In the genomic region with DNA sequence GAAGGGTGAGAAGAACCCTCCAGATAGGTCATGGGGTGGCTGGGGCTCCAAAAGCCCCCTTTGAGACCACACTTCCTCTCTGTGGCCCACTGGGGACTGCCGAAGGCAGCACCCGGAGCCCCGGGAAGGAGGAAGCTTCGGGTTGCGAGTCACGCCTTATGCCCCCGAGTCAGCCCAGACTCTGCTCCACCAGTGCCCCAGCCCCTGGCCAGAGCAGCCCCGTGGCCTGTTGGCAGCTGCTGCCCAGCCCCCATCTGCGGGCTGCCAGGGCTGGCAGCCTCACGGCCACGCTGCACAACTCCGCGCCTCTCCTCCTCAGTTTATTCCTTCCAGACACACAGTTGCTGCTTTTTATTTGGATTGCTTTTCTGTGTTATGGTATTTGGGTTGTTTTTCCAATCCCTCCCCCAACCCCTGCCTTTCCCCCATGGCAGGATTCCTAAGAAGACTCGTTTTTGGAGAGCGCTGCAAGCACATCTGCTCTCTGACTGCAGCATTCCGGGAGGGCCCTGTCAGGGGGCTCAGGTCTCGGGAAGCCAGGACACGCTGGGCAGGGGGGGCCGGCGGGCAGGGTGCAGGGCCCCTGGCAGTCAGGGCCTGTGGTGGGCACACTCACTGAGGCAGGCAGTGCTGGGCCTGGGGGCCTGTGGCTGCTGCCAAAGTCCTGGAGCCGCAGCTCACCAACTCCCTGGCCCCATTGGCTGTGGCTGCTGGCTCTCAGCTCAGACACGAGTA, we compare ENCODE assay signal across 8 cellular contexts. TPM values are rescaled to one million over a fixed set of nuclear protein-coding genes. Genes with fewer than 3 reads are reported as not detected.
A peak's percentile ranks its signal among the peaks of the same experiment; 100 is the strongest.
DNase-seq lines count a peak whose midpoint lies in the region; ATAC-seq and TF ChIP-seq lines count a peak whose summit lies in the region.

No MANE protein-coding gene starts in this region.

- H3K27me3 ChIP-seq in naive thymus-derived CD4-positive, alpha-beta T cell (ENCODE audit: control insufficient read depth in 2 of 2, insufficient read depth in 2 of 2, low read length in 2 of 2): no peaks in the 10 kb centered on the region
- no peaks in the 10 kb centered on the region for H3K27me3 ChIP-seq in aorta (ENCODE audit: control insufficient read depth in 1 of 2, insufficient read depth in 2 of 2, low read length in 1 of 2)

- no peaks in the 10 kb centered on the region for H3K36me3 ChIP-seq in naive thymus-derived CD4-positive, alpha-beta T cell (ENCODE audit: control insufficient read depth in 2 of 3, insufficient read depth in 3 of 3, low read length in 3 of 3)
- no peaks in the 10 kb centered on the region for H3K36me3 ChIP-seq in aorta (ENCODE audit: control insufficient read depth in 1 of 2, insufficient read depth in 2 of 2, low read length in 1 of 2)

- H3K36me3 Mint-ChIP-seq in naive thymus-derived CD4-positive, alpha-beta T cell: no peaks in the 10 kb centered on the region

- no peak overlapping the region for H3K27ac ChIP-seq in naive thymus-derived CD4-positive, alpha-beta T cell (ENCODE audit: low read depth, low read length)
- no peak overlapping the region for H3K27ac ChIP-seq in aorta (ENCODE audit: low read depth in 1 of 2, low read length in 2 of 2)

- H3K27me3 Mint-ChIP-seq in stimulated activated naive CD8-positive, alpha-beta T cell treated with anti-CD3 and anti-CD28 coated beads, Interleukin-15, amount 100 ng/mL, for 72 hours: peaks cover 15% of the 10 kb centered on the region
- H3K27me3 Mint-ChIP-seq in naive thymus-derived CD4-positive, alpha-beta T cell: peaks cover 0 to 18% (median 6%) of the 10 kb centered on the region in 5 donors

- H3K9me3 Mint-ChIP-seq in stimulated activated naive CD8-positive, alpha-beta T cell treated with anti-CD3 and anti-CD28 coated beads, Interleukin-15, amount 100 ng/mL, for 72 hours: no peaks in the 10 kb centered on the region
- H3K9me3 Mint-ChIP-seq in naive thymus-derived CD4-positive, alpha-beta T cell: no peaks in the 10 kb centered on the region

- no peak overlapping the region for H3K4me3 Mint-ChIP-seq in stimulated activated naive CD8-positive, alpha-beta T cell treated with anti-CD3 and anti-CD28 coated beads, Interleukin-15, amount 100 ng/mL, for 72 hours
- no peak overlapping the region for H3K4me3 Mint-ChIP-seq in naive thymus-derived CD4-positive, alpha-beta T cell

- ATAC-seq in stimulated activated naive CD8-positive, alpha-beta T cell treated with anti-CD3 and anti-CD28 coated beads, Interleukin-15, Interleukin-2, amounts not matched to agents 100 U/mL and 50 U/mL, for 24 hours: no peak
- ATAC-seq in stimulated activated naive CD8-positive, alpha-beta T cell treated with anti-CD3 and anti-CD28 coated beads, Interleukin-15, amount 100 ng/mL, for 72 hours: no peak
- peak; percentile 49 for ATAC-seq in naive thymus-derived CD4-positive, alpha-beta T cell
- peak; percentile 30 for ATAC-seq in aorta (ENCODE audit: low FRiP score)
- no peak for ATAC-seq in GM21737 (IDR thresholded peaks at IDR 0.05; ENCODE audit: unreplicated experiment)

- CTCF ChIA-PET in naive thymus-derived CD4-positive, alpha-beta T cell (lab: Charles Lee): no interaction called here

- TF ChIP-seq CTCF in foreskin fibroblast (IDR thresholded peaks at IDR 0.05; ENCODE audit: low read depth, low read length): no peak

- POLR2A ChIA-PET in naive thymus-derived CD4-positive, alpha-beta T cell (lab: Charles Lee): no interaction called here

- no peaks in the 10 kb centered on the region for H3K4me1 ChIP-seq in naive thymus-derived CD4-positive, alpha-beta T cell (ENCODE audit: control insufficient read depth in 2 of 2, insufficient read depth in 2 of 2, low read length in 2 of 2)
- H3K4me1 ChIP-seq in aorta (ENCODE audit: control insufficient read depth in 1 of 2, insufficient read depth in 2 of 2, low read length in 2 of 2): no peaks in the 10 kb centered on the region

- H3K9me3 ChIP-seq in naive thymus-derived CD4-positive, alpha-beta T cell (ENCODE audit: control insufficient read depth in 2 of 3, low read length in 3 of 3): no peaks in the 10 kb centered on the region
- no peaks in the 10 kb centered on the region for H3K9me3 ChIP-seq in aorta (ENCODE audit: control insufficient read depth, low read length)

- H3K27ac Mint-ChIP-seq in stimulated activated naive CD8-positive, alpha-beta T cell treated with anti-CD3 and anti-CD28 coated beads, Interleukin-15, amount 100 ng/mL, for 72 hours: peak overlapping the region in 1 of 2 donors; percentile 20
- H3K27ac Mint-ChIP-seq in naive thymus-derived CD4-positive, alpha-beta T cell: no peak overlapping the region

- H3K4me1 Mint-ChIP-seq in stimulated activated naive CD8-positive, alpha-beta T cell treated with anti-CD3 and anti-CD28 coated beads, Interleukin-15, amount 100 ng/mL, for 72 hours: peaks cover 15% of the 10 kb centered on the region
- H3K4me1 Mint-ChIP-seq in naive thymus-derived CD4-positive, alpha-beta T cell: no peaks in the 10 kb centered on the region

- intact Hi-C loops in naive thymus-derived CD4-positive, alpha-beta T cell (cut with micrococcal nuclease): no loop called here
- intact Hi-C loops in aorta (cut with DNase I): no loop called here

- WGBS in aorta, 2 donors: 3 to 9% methylated on average over 20 to 22 of the region's 22 CpGs

- H3K4me3 ChIP-seq in foreskin fibroblast (ENCODE audit: low read depth in 1 of 2, low read length in 2 of 2): peak overlapping the region in 1 of 2 donors; percentile 12
- no peak overlapping the region for H3K4me3 ChIP-seq in naive thymus-derived CD4-positive, alpha-beta T cell (ENCODE audit: low read length)
- H3K4me3 ChIP-seq in aorta (ENCODE audit: low read length in 2 of 2): no peak overlapping the region

- peak; percentile 16 for DNase-seq in stimulated activated naive CD8-positive, alpha-beta T cell treated with anti-CD3 and anti-CD28 coated beads, Interleukin-15, Interleukin-2, amounts not matched to agents 100 U/mL and 50 U/mL, for 24 hours
- no peak for DNase-seq in stimulated activated naive CD8-positive, alpha-beta T cell treated with anti-CD3 and anti-CD28 coated beads, Interleukin-15, amount 100 ng/mL, for 72 hours
- DNase-seq in foreskin fibroblast: peak; percentile 20 to 69
- DNase-seq in naive thymus-derived CD4-positive, alpha-beta T cell: no peak
- DNase-seq in aorta: peak in 1 of 2 donors; percentile 72
- no peak for DNase-seq in stimulated activated CD4-positive, alpha-beta T cell treated with anti-CD3 and anti-CD28 coated beads, Interleukin-15, amount 100 ng/mL, for 24 hours
- DNase-seq in HPDE6-E6E7 (ENCODE audit: extremely low spot score): no peak

RNA-seq across cellular contexts. Expression of a gene that starts 20.3 kb away (rescaled TPM):
- 10 to 100 TPM in 4 of 5 experiments, 1 to 10 TPM in 1; 9.0 to 17.4 (median 13.3) TPM for total RNA-seq in naive thymus-derived CD4-positive, alpha-beta T cell
- polyA plus RNA-seq in naive thymus-derived CD4-positive, alpha-beta T cell: 10 to 100 TPM; 24.8 to 40.0 TPM
- 10 to 100 TPM; 22.9 to 23.4 TPM for total RNA-seq in aorta
- polyA plus RNA-seq in aorta: 10 to 100 TPM; 17.9 to 34.2 TPM

Comparison
In these comparisons a context has a peak if more than half of its experiments do, and no peak if none do; other contexts are left out.
1. DNase-seq: peak in stimulated activated naive CD8-positive, alpha-beta T cell treated with anti-CD3 and anti-CD28 coated beads, Interleukin-15, Interleukin-2, amounts not matched to agents 100 U/mL and 50 U/mL, for 24 hours (single experiment) and foreskin fibroblast (2 of 2); none in stimulated activated naive CD8-positive, alpha-beta T cell treated with anti-CD3 and anti-CD28 coated beads, Interleukin-15, amount 100 ng/mL, for 72 hours (0 of 2), naive thymus-derived CD4-positive, alpha-beta T cell (0 of 9), stimulated activated CD4-positive, alpha-beta T cell treated with anti-CD3 and anti-CD28 coated beads, Interleukin-15, amount 100 ng/mL, for 24 hours (single experiment) and HPDE6-E6E7 (single experiment).
2. ATAC-seq: peak in naive thymus-derived CD4-positive, alpha-beta T cell (single experiment) and aorta (single experiment); none in stimulated activated naive CD8-positive, alpha-beta T cell treated with anti-CD3 and anti-CD28 coated beads, Interleukin-15, Interleukin-2, amounts not matched to agents 100 U/mL and 50 U/mL, for 24 hours (single experiment), stimulated activated naive CD8-positive, alpha-beta T cell treated with anti-CD3 and anti-CD28 coated beads, Interleukin-15, amount 100 ng/mL, for 72 hours (single experiment) and GM21737 (single experiment).